Comparison of ENCODE assay signal across 16 cellular contexts in the genomic region with DNA sequence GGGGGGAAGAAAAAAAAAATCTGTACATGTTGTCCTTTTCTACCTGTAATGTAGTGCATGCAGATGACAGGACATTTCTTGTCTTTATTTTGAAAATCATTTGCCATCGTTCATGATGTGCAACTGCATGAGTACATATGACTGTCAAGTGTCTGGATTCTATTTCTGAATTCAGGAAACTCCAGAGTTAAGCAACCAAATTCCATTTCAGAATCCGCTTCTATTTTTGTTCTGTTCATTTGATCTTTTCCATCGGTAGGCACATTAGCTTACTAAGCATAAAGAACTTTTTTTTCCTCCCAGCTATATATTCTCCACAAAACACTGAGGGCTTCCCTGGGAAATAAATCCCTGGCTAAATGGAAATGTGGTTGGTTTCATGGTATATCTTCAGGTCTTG.
DNase-seq lines count a peak whose midpoint lies in the region; ATAC-seq and TF ChIP-seq lines count a peak whose summit lies in the region.
"Had no signal": no experiment of that assay in that cellular context is flagged by ENCODE, and none has a peak within 500 bp of the region (broad histone marks: within the 10 kb centered on the region; RNA-seq: fewer than 3 reads in every experiment).

No MANE protein-coding gene starts in this region.

- no peak overlapping the region for H3K4me3 Mint-ChIP-seq in osteocyte (ENCODE audit: unreplicated experiment)
- H3K4me3 Mint-ChIP-seq: activated naive CD4-positive, alpha-beta T cell treated with anti-CD3 and anti-CD28 coated beads for 36 hours had no signal

- DNase-seq in AG10803 (ENCODE audit: low read depth) (peak; percentile 77), amniotic epithelial cell (ENCODE audit: low read depth) (peak; percentile 26), fibroblast of the conjunctiva (ENCODE audit: low read depth) (peak; percentile 50), osteocyte (ENCODE audit: extremely low spot score, unreplicated experiment) (no peak), activated T-cell treated with anti-CD3 and anti-CD28 coated beads for 4 hours (no peak)
- DNase-seq: activated CD4-positive, alpha-beta T cell treated with anti-CD3 and anti-CD28 coated beads for 4 hours; activated naive CD4-positive, alpha-beta T cell treated with anti-CD3 and anti-CD28 coated beads for 36 hours; AML-193; MM.1S; NCI-H510A; SHP77 had no signal

- H3K4me1 Mint-ChIP-seq in osteocyte (ENCODE audit: unreplicated experiment), result peaks cover 26% of the 10 kb centered on the region

- peaks cover 5% of the 10 kb centered on the region for H3K9me3 Mint-ChIP-seq in osteocyte (ENCODE audit: unreplicated experiment)
- H3K9me3 Mint-ChIP-seq: activated naive CD4-positive, alpha-beta T cell treated with anti-CD3 and anti-CD28 coated beads for 36 hours had no signal

- H3K27me3 Mint-ChIP-seq in osteocyte (ENCODE audit: unreplicated experiment), result no peaks in the 10 kb centered on the region

- H3K4me3 ChIP-seq in AG10803 (ENCODE audit: low read length), result no peak overlapping the region
- H3K4me3 ChIP-seq: HAP-1, prostate gland had no signal

- TF ChIP-seq CTCF in AG10803 (conservative IDR thresholded peaks at IDR 0.05; ENCODE audit: low read length), result no peak
- TF ChIP-seq CTCF in osteocyte (IDR thresholded peaks at IDR 0.05), result no peak

- H3K36me3 Mint-ChIP-seq in osteocyte (ENCODE audit: unreplicated experiment), result peaks cover 2% of the 10 kb centered on the region

- ATAC-seq in HG02678 (IDR thresholded peaks at IDR 0.05; ENCODE audit: unreplicated experiment), result no peak
- no peak for ATAC-seq in GM18868 (IDR thresholded peaks at IDR 0.05; ENCODE audit: unreplicated experiment)
- no peak for ATAC-seq in HG03108 (IDR thresholded peaks at IDR 0.05; ENCODE audit: unreplicated experiment)

- H3K27ac Mint-ChIP-seq in osteocyte (ENCODE audit: unreplicated experiment), result peak overlapping the region; percentile 66
- H3K27ac Mint-ChIP-seq: activated naive CD4-positive, alpha-beta T cell treated with anti-CD3 and anti-CD28 coated beads for 36 hours had no signal

Comparison
In these comparisons a context has a peak if more than half of its experiments do, and no peak if none do; other contexts are left out.
1. DNase-seq: peak in AG10803 (single experiment), amniotic epithelial cell (single experiment) and fibroblast of the conjunctiva (single experiment); none in osteocyte (single experiment) and activated T-cell treated with anti-CD3 and anti-CD28 coated beads for 4 hours (single experiment).